25 cellular contexts compared by ENCODE assay signal in the genomic region with DNA sequence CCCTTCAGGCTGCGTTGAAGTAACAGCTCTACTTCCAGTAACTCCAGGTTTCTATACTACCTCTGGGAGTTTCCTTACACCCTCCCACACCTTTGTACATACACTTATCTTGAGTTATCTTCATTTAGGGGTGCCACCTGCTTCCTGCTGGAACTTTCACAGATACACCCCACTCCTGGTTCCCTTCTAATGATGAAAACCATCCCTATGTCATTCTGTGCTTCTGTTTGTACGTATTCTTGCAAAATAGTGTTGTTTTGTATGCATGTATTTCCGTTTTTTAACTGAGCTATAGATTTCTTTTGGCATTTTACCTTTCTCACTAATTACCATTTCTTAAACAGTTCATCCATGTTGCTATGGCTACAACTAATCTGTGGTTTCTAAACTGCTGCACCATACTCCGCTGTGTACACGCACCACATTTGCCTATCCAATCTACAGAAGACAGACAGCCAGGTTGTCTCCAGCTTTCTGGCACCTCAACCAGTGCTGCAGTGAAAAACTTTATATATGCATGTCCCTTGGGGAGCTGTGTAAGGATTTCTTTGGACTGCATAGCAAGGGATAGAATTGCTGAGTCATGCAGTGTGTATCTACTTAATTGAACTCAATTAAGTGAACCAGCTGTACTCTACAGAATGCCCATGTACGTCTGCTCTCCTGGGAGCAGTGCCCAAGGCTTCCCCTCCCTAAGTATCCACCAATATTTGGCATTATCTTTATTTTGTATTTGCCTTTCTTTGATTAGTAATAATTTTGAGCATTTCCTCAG.
A peak's percentile ranks its signal among the peaks of the same experiment; 100 is the strongest.
DNase-seq lines count a peak whose midpoint lies in the region; ATAC-seq, FAIRE-seq and TF ChIP-seq lines count a peak whose summit lies in the region.
"Had no signal": no experiment of that assay in that cellular context is flagged by ENCODE, and none has a peak within 500 bp of the region (broad histone marks: within the 10 kb centered on the region; RNA-seq: fewer than 3 reads in every experiment).

No MANE protein-coding gene starts in this region.

- CTCF ChIA-PET in H1 (lab: Charles Lee; ENCODE audit: partially characterized antibody), result interaction anchor here (0.9 kb wide), 1 partner anchor 15 kb away, joined by 3 read pairs; no protein-coding TSS in a partner anchor

- H3K23ac ChIP-seq in H1 (ENCODE audit: insufficient read length), result no peak overlapping the region

- H3K4me2 ChIP-seq in H1 (ENCODE audit: insufficient read depth in 1 of 2, low read depth in 2 of 2, low read length in 2 of 2), result no peak overlapping the region

- no peak overlapping the region for H3K18ac ChIP-seq in H1 (ENCODE audit: extremely low read depth, low read length)

- no peak overlapping the region for H4K91ac ChIP-seq in H1 (replicated peaks; ENCODE audit: insufficient read length, low read length)

- no peak overlapping the region for H2BK5ac ChIP-seq in H1 (ENCODE audit: low read depth, low read length)

- H2BK120ac ChIP-seq in H1 (replicated peaks; ENCODE audit: low read depth, low read length), result no peak overlapping the region

- no peaks in the 10 kb centered on the region; the same call in 1 of the 2 replicates for H3K23me2 ChIP-seq in H1 (ENCODE audit: low read depth, low read length)

- H3K14ac ChIP-seq in H1 (ENCODE audit: insufficient read length), result no peak overlapping the region

- intact Hi-C loops in posterior cingulate gyrus (cut with DNase I), result no loop called here

- peaks cover 6 to 9% of the 10 kb centered on the region in 2 experiments; a peak in 2 of 4 replicates for H3K9me3 ChIP-seq in H1 (ENCODE audit: insufficient read depth in 2 of 2, low read depth in 1 of 2, low read length in 1 of 2)
- H3K9me3 ChIP-seq: Peyer's patch had no signal

- H2AK5ac ChIP-seq in H1 (ENCODE audit: low read depth, low read length), result no peak overlapping the region

- H2BK12ac ChIP-seq in H1 (ENCODE audit: low read depth, low read length), result no peak overlapping the region

- no peak for TF ChIP-seq CTCF in H1 (IDR thresholded peaks at IDR 0.05; ENCODE audit: control extremely low read depth in 1 of 3, insufficient read depth in 1 of 3, low read depth in 1 of 3, low read length in 3 of 3)

- ATAC-seq in GM18511 (IDR thresholded peaks at IDR 0.05; ENCODE audit: unreplicated experiment), result no peak

- H3K79me1 ChIP-seq in H1 (ENCODE audit: low read depth, low read length), result no peaks in the 10 kb centered on the region

- DNase-seq in NCI-H748 (lab: John Stamatoyannopoulos, UW; ENCODE audit: unreplicated experiment) (peak; percentile 9), NCI-H748 treated with DMSO at 0.1 percent for 48 hours (lab: John Stamatoyannopoulos, UW) (no peak), DMS 273 (lab: John Stamatoyannopoulos, UW; ENCODE audit: unreplicated experiment) (peak; percentile 86), NCI-H446 treated with DMSO at 0.1 percent for 48 hours (lab: John Stamatoyannopoulos, UW) (peak; percentile 60), H1 (ENCODE audit: low read depth in 1 of 2, low spot score in 2 of 2) (no peak), posterior cingulate gyrus (no peak)
- DNase-seq: AML-193; C1 segment of cervical spinal cord; CD4-positive, alpha-beta memory T cell; COR-L47; DMS79; GF-D8; KBM-7; MV-4-11; NCI-H2029; NCI-H774; OCI-M1; Peyer's patch; SIG-M5; T-helper 9 cell had no signal

- no peak for TF ChIP-seq POLR2A in H1 (IDR thresholded peaks at IDR 0.05; ENCODE audit: control extremely low read depth in 1 of 2, low read depth in 2 of 2, low read length in 2 of 2)

- POLR2A ChIA-PET in H1 (lab: Charles Lee; ENCODE audit: partially characterized antibody), result no interaction called here

- no peak overlapping the region for H4K5ac ChIP-seq in H1 (ENCODE audit: insufficient read length, low read depth, low read length)

- no peaks in the 10 kb centered on the region for H3K36me3 ChIP-seq in H1 (ENCODE audit: control insufficient read depth in 2 of 4, insufficient read depth in 4 of 4, low read length in 3 of 4)
- H3K36me3 ChIP-seq: Peyer's patch had no signal

- H3K9ac ChIP-seq in H1 (replicated peaks in 1 of 4; ENCODE audit: extremely low read depth in 1 of 4, low read depth in 3 of 4, low read length in 3 of 4), result no peak overlapping the region

- no peak overlapping the region for H2AFZ ChIP-seq in H1 (ENCODE audit: low read length)

- H3K4ac ChIP-seq in H1 (replicated peaks; ENCODE audit: insufficient read length, low read depth, low read length), result no peak overlapping the region

- no peak overlapping the region for H4K8ac ChIP-seq in H1 (ENCODE audit: extremely low read depth, insufficient read depth, low read length)

- TF ChIP-seq RAD21 in H1 (IDR thresholded peaks at IDR 0.05 in 1 of 2, conservative IDR thresholded peaks at IDR 0.05 in 1 of 2; ENCODE audit: low read depth in 2 of 2, low read length in 2 of 2), result no peak

- H3K79me2 ChIP-seq in H1 (ENCODE audit: control insufficient read depth in 1 of 2, insufficient read depth in 2 of 2, low read length in 2 of 2), result no peaks in the 10 kb centered on the region

- no peaks in the 10 kb centered on the region for H4K20me1 ChIP-seq in H1 (replicated peaks in 1 of 2; ENCODE audit: control insufficient read depth in 1 of 2, insufficient read depth in 2 of 2, low read length in 2 of 2)

- no peak overlapping the region for H3K4me3 ChIP-seq in H1 (ENCODE audit: extremely low read depth in 1 of 4, insufficient read depth in 2 of 4, low read depth in 3 of 4, low read length in 4 of 4)
- H3K4me3 ChIP-seq: Peyer's patch, SK-N-MC had no signal

- TF ChIP-seq EP300 in H1 (IDR thresholded peaks at IDR 0.05; ENCODE audit: borderline replicate concordance in 1 of 2, low read depth in 2 of 2, low read length in 2 of 2), result no peak

- no peak overlapping the region for H2BK15ac ChIP-seq in H1 (ENCODE audit: low read length)

- FAIRE-seq in H1 (lab: Jason Lieb, UNC), result no peak
- FAIRE-seq: A204.1, GM12891, H54 had no signal

- no peak overlapping the region for H2BK20ac ChIP-seq in H1 (ENCODE audit: low read length)

- H3K27me3 ChIP-seq in H1 (replicated peaks in 1 of 4; ENCODE audit: control insufficient read depth in 3 of 4, extremely low read depth in 1 of 4, insufficient read depth in 3 of 4, low read length in 3 of 4), result no peaks in the 10 kb centered on the region
- H3K27me3 ChIP-seq: Peyer's patch had no signal

- H3K56ac ChIP-seq in H1 (replicated peaks; ENCODE audit: insufficient read length, low read depth, low read length), result no peak overlapping the region

- no peaks in the 10 kb centered on the region for H3K4me1 ChIP-seq in H1 (replicated peaks in 1 of 4; ENCODE audit: control insufficient read depth in 3 of 4, insufficient read depth in 4 of 4, low read length in 3 of 4)
- H3K4me1 ChIP-seq: Peyer's patch had no signal

- no peak overlapping the region for H3K27ac ChIP-seq in H1 (ENCODE audit: low read depth, low read length)
- H3K27ac ChIP-seq: Peyer's patch, SK-N-MC had no signal

- WGBS in H1 (ENCODE audit: extremely low coverage in 1 of 2, insufficient coverage in 1 of 2, insufficient read length in 1 of 2, insufficient replicate concordance in 2 of 2, low coverage in 1 of 2, low lambda C conversion rate in 2 of 2, missing lambda C conversion rate in 1 of 2), 2 experiments, result 88% methylated on average over 6 of the region's 6 CpGs; no CpG with 5 or more reads in 1 of the 2 experiments

TF ChIP-seq in H1, 55 proteins besides CTCF, POLR2A, EP300 and RAD21:
- no peak for TF ChIP-seq CHD2 (IDR thresholded peaks at IDR 0.05; ENCODE audit: low read length)
- no peak for TF ChIP-seq MAX (IDR thresholded peaks at IDR 0.05)
- TF ChIP-seq JUND (IDR thresholded peaks at IDR 0.05; ENCODE audit: low read length), result no peak
- TF ChIP-seq CBX5 (IDR thresholded peaks at IDR 0.05; ENCODE audit: low read depth, low read length), result no peak
- TF ChIP-seq, protein P1, sequence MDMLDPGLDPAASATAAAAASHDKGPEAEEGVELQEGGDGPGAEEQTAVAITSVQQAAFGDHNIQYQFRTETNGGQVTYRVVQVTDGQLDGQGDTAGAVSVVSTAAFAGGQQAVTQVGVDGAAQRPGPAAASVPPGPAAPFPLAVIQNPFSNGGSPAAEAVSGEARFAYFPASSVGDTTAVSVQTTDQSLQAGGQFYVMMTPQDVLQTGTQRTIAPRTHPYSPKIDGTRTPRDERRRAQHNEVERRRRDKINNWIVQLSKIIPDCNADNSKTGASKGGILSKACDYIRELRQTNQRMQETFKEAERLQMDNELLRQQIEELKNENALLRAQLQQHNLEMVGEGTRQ (IDR thresholded peaks at IDR 0.05; ENCODE audit: low read length), result no peak
- TF ChIP-seq CTBP2 (IDR thresholded peaks at IDR 0.05; ENCODE audit: borderline replicate concordance, insufficient read depth, insufficient read length, low read length), result no peak
- TF ChIP-seq ASH2L (IDR thresholded peaks at IDR 0.05; ENCODE audit: low read length), result no peak
- no peak for TF ChIP-seq SP4 (IDR thresholded peaks at IDR 0.05; ENCODE audit: low read length)
- peak; percentile 25; the same call in 1 of the 2 replicates for TF ChIP-seq MAFK (IDR thresholded peaks at IDR 0.05; ENCODE audit: low read depth, low read length)
- no peak for TF ChIP-seq SIN3A (conservative IDR thresholded peaks at IDR 0.05 in 1 of 2, IDR thresholded peaks at IDR 0.05 in 1 of 2; ENCODE audit: low read depth in 1 of 2, low read length in 2 of 2)
- peak; percentile 69 for TF ChIP-seq BACH1 (IDR thresholded peaks at IDR 0.05; ENCODE audit: low read length)

Comparison
In these comparisons a context has a peak if more than half of its experiments do, and no peak if none do; other contexts are left out.
1. DNase-seq: peak in NCI-H748 (single experiment), DMS 273 (single experiment) and NCI-H446 treated with DMSO at 0.1 percent for 48 hours (single experiment); none in NCI-H748 treated with DMSO at 0.1 percent for 48 hours (single experiment), H1 (0 of 2) and posterior cingulate gyrus (0 of 10).